In the genomic region with DNA sequence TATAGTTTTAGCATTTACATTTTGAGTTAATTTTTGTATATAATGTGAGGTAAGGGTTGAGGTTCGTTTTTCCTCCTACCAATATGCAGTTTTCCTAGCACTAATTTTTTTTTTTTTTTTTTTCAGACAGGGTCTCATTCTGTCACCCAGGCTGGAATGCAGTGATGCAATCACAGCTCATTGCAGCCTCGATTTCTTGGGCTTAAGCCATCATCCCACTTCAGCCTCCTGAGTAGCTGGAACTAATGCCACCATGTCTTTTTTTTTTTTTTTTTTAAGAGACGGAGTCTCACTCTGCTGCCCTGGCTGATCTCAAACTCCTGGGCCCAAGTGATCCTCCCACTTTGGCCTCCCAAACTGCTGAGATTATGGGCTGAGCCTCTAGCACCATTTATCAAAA, we compare ENCODE assay signal across 19 cellular contexts. TPM values are rescaled to one million over a fixed set of nuclear protein-coding genes. Genes with fewer than 3 reads are reported as not detected.
DNase-seq lines count a peak whose midpoint lies in the region; ATAC-seq and TF ChIP-seq lines count a peak whose summit lies in the region.
"Had no signal": no experiment of that assay in that cellular context is flagged by ENCODE, and none has a peak within 500 bp of the region (broad histone marks: within the 10 kb centered on the region; RNA-seq: fewer than 3 reads in every experiment).

No MANE protein-coding gene starts in this region.

- no peak for TF ChIP-seq POLR2A in thyroid gland (IDR thresholded peaks at IDR 0.05)

- H3K4me1 ChIP-seq in thyroid gland = peaks cover 4 to 5% of the 10 kb centered on the region in 2 donors
- H3K4me1 ChIP-seq: right atrium auricular region, testis had no signal

- CTCF ChIA-PET in T-cell (lab: Charles Lee) = interaction anchor here in 1 of 2 donors (0.7 kb wide), 1 partner anchor 41 kb away, joined by 3 read pairs; no protein-coding TSS in a partner anchor

- peaks cover 5% of the 10 kb centered on the region for H3K36me3 Mint-ChIP-seq in natural killer cell treated with Interleukin-12 subunit alpha and Interleukin-12 subunit beta and Interleukin-15 and Interleukin-18, amount 100 ng/mL, for 72 hours
- H3K36me3 Mint-ChIP-seq in natural killer cell (peaks cover 6% of the 10 kb centered on the region), T-cell (peaks cover 4% of the 10 kb centered on the region), chondrocyte (ENCODE audit: low read depth) (no peaks in the 10 kb centered on the region)

- H3K9me3 ChIP-seq in thyroid gland = no peaks in the 10 kb centered on the region
- H3K9me3 ChIP-seq: right atrium auricular region, testis had no signal

- intact Hi-C loops in natural killer cell (cut with micrococcal nuclease) (no loop called here), thyroid gland (cut with DNase I) (no loop called here)

- no peak overlapping the region for H3K27ac ChIP-seq in thyroid gland
- H3K27ac ChIP-seq: right atrium auricular region, testis had no signal

- peaks cover 18 to 23% of the 10 kb centered on the region in 2 donors for H3K4me1 Mint-ChIP-seq in natural killer cell treated with Interleukin-12 subunit alpha and Interleukin-12 subunit beta and Interleukin-15 and Interleukin-18, amount 100 ng/mL, for 72 hours (ENCODE audit: low read depth in 2 of 2)
- H3K4me1 Mint-ChIP-seq in natural killer cell (peaks cover 0 to 4% of the 10 kb centered on the region in 2 donors), T-cell (peaks cover 59 to 69% (median 63%) of the 10 kb centered on the region in 3 donors), chondrocyte (ENCODE audit: low read depth) (peaks cover 37% of the 10 kb centered on the region)

- no peak for ATAC-seq in natural killer cell treated with Interleukin-12 subunit alpha and Interleukin-12 subunit beta and Interleukin-15 and Interleukin-18, amount 100 ng/mL, for 72 hours
- ATAC-seq in natural killer cell = no peak
- no peak for ATAC-seq in T-cell (replicated peaks in 1 of 4)
- no peak for ATAC-seq in GM21360 (IDR thresholded peaks at IDR 0.05; ENCODE audit: unreplicated experiment)

- POLR2A ChIA-PET in T-cell (lab: Charles Lee) = interaction anchor here (0.6 to 0.7 kb wide), 3 partner anchors 20 to 390 kb away, joined by 3 to 7 read pairs (median 5); no protein-coding TSS in a partner anchor

- peak overlapping the region; percentile 3 for H3K4me3 Mint-ChIP-seq in natural killer cell treated with Interleukin-12 subunit alpha and Interleukin-12 subunit beta and Interleukin-15 and Interleukin-18, amount 100 ng/mL, for 72 hours
- H3K4me3 Mint-ChIP-seq in natural killer cell = no peak overlapping the region
- H3K4me3 Mint-ChIP-seq in T-cell = peak overlapping the region in 1 of 3 donors; percentile 71
- no peak overlapping the region for H3K4me3 Mint-ChIP-seq in chondrocyte (ENCODE audit: unreplicated experiment)

- 26 to 36% methylated on average over 3 of the region's 3 CpGs for WGBS in thyroid gland, 2 donors

- TF ChIP-seq CTCF in natural killer cell (IDR thresholded peaks at IDR 0.05) (no peak), chondrocyte (IDR thresholded peaks at IDR 0.05) (no peak), thyroid gland (IDR thresholded peaks at IDR 0.05) (no peak)

- H3K27me3 Mint-ChIP-seq in natural killer cell treated with Interleukin-12 subunit alpha and Interleukin-12 subunit beta and Interleukin-15 and Interleukin-18, amount 100 ng/mL, for 72 hours = peaks cover 5 to 30% of the 10 kb centered on the region in 2 donors
- H3K27me3 Mint-ChIP-seq in natural killer cell (ENCODE audit: low read depth in 2 of 2) (peaks cover 20 to 47% of the 10 kb centered on the region in 2 donors), T-cell (no peaks in the 10 kb centered on the region), chondrocyte (ENCODE audit: low read depth) (no peaks in the 10 kb centered on the region)

- H3K27ac Mint-ChIP-seq in natural killer cell treated with Interleukin-12 subunit alpha and Interleukin-12 subunit beta and Interleukin-15 and Interleukin-18, amount 100 ng/mL, for 72 hours = peak overlapping the region; percentile 10 to 13
- H3K27ac Mint-ChIP-seq in natural killer cell = no peak overlapping the region
- peak overlapping the region; percentile 77 to 85 for H3K27ac Mint-ChIP-seq in T-cell
- H3K27ac Mint-ChIP-seq in chondrocyte (ENCODE audit: unreplicated experiment) = peak overlapping the region; percentile 74

- no peaks in the 10 kb centered on the region for H3K27me3 ChIP-seq in thyroid gland
- H3K27me3 ChIP-seq: right atrium auricular region, testis had no signal

- H3K4me3 ChIP-seq in thyroid gland (replicated peaks in 1 of 3) = no peak overlapping the region
- H3K4me3 ChIP-seq: right atrium auricular region, testis had no signal

- no peak for DNase-seq in natural killer cell treated with Interleukin-12 subunit alpha and Interleukin-12 subunit beta and Interleukin-15 and Interleukin-18, amount 100 ng/mL, for 72 hours (ENCODE audit: low spot score)
- DNase-seq in natural killer cell (no peak), T-cell (no peak), chondrocyte (ENCODE audit: low spot score) (no peak), thyroid gland (peak; percentile 85 to 86), iPS-NIHi7 (ENCODE audit: extremely low spot score) (no peak), RKO (ENCODE audit: low spot score) (no peak)
- DNase-seq: GOT3; islet precursor cell; NCI-H1930; NCI-H510A treated with DMSO at 0.1 percent for 48 hours; stimulated activated CD4-positive, alpha-beta T cell treated with anti-CD3 and anti-CD28 coated beads, Interleukin-2, amount 100 ng/mL, for 24 hours; testis had no signal

- H3K9me3 Mint-ChIP-seq in natural killer cell treated with Interleukin-12 subunit alpha and Interleukin-12 subunit beta and Interleukin-15 and Interleukin-18, amount 100 ng/mL, for 72 hours = no peaks in the 10 kb centered on the region
- H3K9me3 Mint-ChIP-seq in natural killer cell (peaks cover 3 to 5% of the 10 kb centered on the region in 2 donors), T-cell (peaks cover 0 to 9% (median 6%) of the 10 kb centered on the region in 3 donors), chondrocyte (ENCODE audit: low read depth) (no peaks in the 10 kb centered on the region)

- no peaks in the 10 kb centered on the region for H3K36me3 ChIP-seq in thyroid gland
- H3K36me3 ChIP-seq: right atrium auricular region had no signal

RNA-seq across cellular contexts. Expression of gene UBASH3A, which starts 2.5 kb away (rescaled TPM):
- 1 to 10 TPM; 1.7 to 9.2 TPM for total RNA-seq in natural killer cell treated with Interleukin-12 subunit alpha and Interleukin-12 subunit beta and Interleukin-15 and Interleukin-18, amount 100 ng/mL, for 72 hours
- total RNA-seq in natural killer cell (1 to 10 TPM in 2 of 3 donors, under 1 TPM in 1; 0.66 to 5.0 (median 2.0) TPM), T-cell (10 to 100 TPM; 59.1 to 98.8 (median 80.5) TPM), chondrocyte (not detected in 3 replicates), thyroid gland (1 to 10 TPM in 1 of 4 donors, under 1 TPM in 2, not detected in 1; 0.54 to 1.3 (median 0.81) TPM)
- total RNA-seq: endothelial cell of umbilical vein, HT1080, SK-MEL-5 had no signal

RNA-seq across cellular contexts. Expression of gene TMPRSS3, which starts 5.3 kb away (rescaled TPM):
- total RNA-seq in natural killer cell treated with Interleukin-12 subunit alpha and Interleukin-12 subunit beta and Interleukin-15 and Interleukin-18, amount 100 ng/mL, for 72 hours = 1 to 10 TPM in 1 of 2 donors, under 1 TPM in 1; 0.19 to 8.4 TPM
- under 1 TPM in 1 of 3 donors, not detected in 2; 0.25 TPM for total RNA-seq in natural killer cell
- 1 to 10 TPM; 1.2 to 2.4 (median 1.7) TPM for total RNA-seq in T-cell
- total RNA-seq in chondrocyte = 0.22 TPM in 1 of 3 replicates, not detected in the others
- 10 to 100 TPM in 1 of 4 donors, 1 to 10 TPM in 3; 5.0 to 12.6 (median 6.2) TPM for total RNA-seq in thyroid gland
- total RNA-seq: endothelial cell of umbilical vein, HT1080 had no signal

RNA-seq across cellular contexts. Expression of gene TFF1, which starts 34.8 kb away (rescaled TPM):
- not detected for total RNA-seq in natural killer cell treated with Interleukin-12 subunit alpha and Interleukin-12 subunit beta and Interleukin-15 and Interleukin-18, amount 100 ng/mL, for 72 hours
- not detected for total RNA-seq in natural killer cell
- 1 to 10 TPM in 2 of 5 donors, not detected in 3; 1.2 to 1.3 TPM for total RNA-seq in T-cell
- not detected in 3 replicates for total RNA-seq in chondrocyte
- not detected for total RNA-seq in thyroid gland
- total RNA-seq: activated CD8-positive, alpha-beta memory T cell treated with anti-CD3 and anti-CD28 coated beads for 36 hours; endothelial cell of umbilical vein; HT1080; right atrium auricular region; SK-MEL-5; testis had no signal

RNA-seq across cellular contexts. Expression of gene TFF2, which starts 50.4 kb away (rescaled TPM):
- not detected for total RNA-seq in natural killer cell treated with Interleukin-12 subunit alpha and Interleukin-12 subunit beta and Interleukin-15 and Interleukin-18, amount 100 ng/mL, for 72 hours
- total RNA-seq in natural killer cell = not detected
- total RNA-seq in T-cell = under 1 TPM in 1 of 5 donors, not detected in 4; 0.38 TPM
- not detected in 3 replicates for total RNA-seq in chondrocyte
- total RNA-seq in thyroid gland = 10 to 100 TPM in 1 of 4 donors, 1 to 10 TPM in 1, not detected in 2; 2.5 to 14.3 TPM
- total RNA-seq: activated CD8-positive, alpha-beta memory T cell treated with anti-CD3 and anti-CD28 coated beads for 36 hours; endothelial cell of umbilical vein; HT1080; right atrium auricular region; SK-MEL-5; testis had no signal

Comparison
In these comparisons a context has a peak if more than half of its experiments do, and no peak if none do; other contexts are left out.
1. H3K27ac Mint-ChIP-seq: peak in natural killer cell treated with Interleukin-12 subunit alpha and Interleukin-12 subunit beta and Interleukin-15 and Interleukin-18, amount 100 ng/mL, for 72 hours (2 of 2), T-cell (2 of 2) and chondrocyte (single experiment); none in natural killer cell (0 of 2).
2. DNase-seq: peak in thyroid gland (2 of 2); none in natural killer cell treated with Interleukin-12 subunit alpha and Interleukin-12 subunit beta and Interleukin-15 and Interleukin-18, amount 100 ng/mL, for 72 hours (single experiment), natural killer cell (single experiment), T-cell (0 of 34), chondrocyte (single experiment), iPS-NIHi7 (single experiment) and RKO (single experiment).
3. RNA of gene UBASH3A, which starts 2.5 kb away (total RNA-seq): 59.1 to 98.8 TPM in T-cell; 1.7 to 9.2 TPM in natural killer cell treated with Interleukin-12 subunit alpha and Interleukin-12 subunit beta and Interleukin-15 and Interleukin-18, amount 100 ng/mL, for 72 hours, 0.66 to 5.0 TPM in natural killer cell, 0.54 to 1.3 TPM in thyroid gland and not detected in chondrocyte; every median in the first group is over 4 times any median in the second.